In genomic region chr7:21767300-21767900, GRCh38 we compare ENCODE assay signal across 9 cellular contexts.
A peak's percentile ranks its signal among the peaks of the same experiment; 100 is the strongest.
DNase-seq lines count a peak whose midpoint lies in the region; ATAC-seq, FAIRE-seq and TF ChIP-seq lines count a peak whose summit lies in the region.
"Had no signal": no experiment of that assay in that cellular context is flagged by ENCODE, and none has a peak within 500 bp of the region (broad histone marks: within the 10 kb centered on the region; RNA-seq: fewer than 3 reads in every experiment).

No MANE protein-coding gene starts in this region.

- no peaks in the 10 kb centered on the region for H3K9me2 ChIP-seq in GM23338 (ENCODE audit: insufficient read depth)
- H3K9me2 ChIP-seq in OCI-LY7 (ENCODE audit: insufficient read depth, low read length): no peaks in the 10 kb centered on the region

- no peak overlapping the region for H3K4me3 ChIP-seq in GM23338
- no peak overlapping the region for H3K4me3 ChIP-seq in OCI-LY7 (ENCODE audit: low read depth, low read length, poor library complexity, severe bottlenecking)
- no peak overlapping the region for H3K4me3 ChIP-seq in brain microvascular endothelial cell (ENCODE audit: low read depth, low read length)
- H3K4me3 ChIP-seq in kidney (ENCODE audit: low read length in 2 of 2): no peak overlapping the region
- no peak overlapping the region for H3K4me3 ChIP-seq in upper lobe of right lung

- H3K9me3 ChIP-seq in OCI-LY7 (ENCODE audit: low read length): no peaks in the 10 kb centered on the region
- no peaks in the 10 kb centered on the region for H3K9me3 ChIP-seq in kidney (ENCODE audit: control insufficient read depth in 1 of 2, low read length in 2 of 2)
- H3K9me3 ChIP-seq in upper lobe of right lung: no peaks in the 10 kb centered on the region

- H3K27me3 Mint-ChIP-seq in GM23338 (ENCODE audit: insufficient read depth, low read depth, poor library complexity): peaks cover 5% of the 10 kb centered on the region

- H3K36me3 ChIP-seq in GM23338 (ENCODE audit: insufficient read depth) (no peaks in the 10 kb centered on the region), OCI-LY7 (ENCODE audit: insufficient read depth, low read length) (no peaks in the 10 kb centered on the region), brain microvascular endothelial cell (replicated peaks) (no peaks in the 10 kb centered on the region), kidney (ENCODE audit: control insufficient read depth in 1 of 2, insufficient read depth in 2 of 2, low read length in 2 of 2) (no peaks in the 10 kb centered on the region), upper lobe of right lung (no peaks in the 10 kb centered on the region)

- H3K4me3 Mint-ChIP-seq in GM23338: no peak overlapping the region

- H2AFZ ChIP-seq in GM23338 (no peak overlapping the region), OCI-LY7 (ENCODE audit: low read length) (no peak overlapping the region)

- H4K20me1 ChIP-seq in GM23338 (replicated peaks; ENCODE audit: insufficient read depth): no peaks in the 10 kb centered on the region
- no peaks in the 10 kb centered on the region for H4K20me1 ChIP-seq in OCI-LY7 (ENCODE audit: insufficient read depth, low read length)

- no TSS peak for BruUV-seq in OCI-LY7 (replicated peaks; lab: Mats Ljungman, UMichigan)

- no peak for FAIRE-seq in kidney (lab: Jason Lieb, UNC)
- FAIRE-seq: A204.1 had no signal

- H3K79me2 ChIP-seq in GM23338 (replicated peaks; ENCODE audit: insufficient read depth) (no peaks in the 10 kb centered on the region), OCI-LY7 (ENCODE audit: insufficient read depth, low read depth, low read length) (no peaks in the 10 kb centered on the region)

- H3K4me1 ChIP-seq in GM23338 (ENCODE audit: insufficient read depth) (peaks cover 21% of the 10 kb centered on the region), OCI-LY7 (ENCODE audit: insufficient read depth, low read length, poor library complexity, severe bottlenecking) (no peaks in the 10 kb centered on the region), kidney (ENCODE audit: control insufficient read depth in 1 of 2, insufficient read depth in 1 of 2, low read depth in 1 of 2, low read length in 2 of 2) (no peaks in the 10 kb centered on the region), upper lobe of right lung (no peaks in the 10 kb centered on the region)

- ATAC-seq in GM23338 (peak; percentile 88), upper lobe of right lung (peak; percentile 99)

- no peaks in the 10 kb centered on the region for H3K27me3 ChIP-seq in GM23338 (ENCODE audit: insufficient read depth)
- H3K27me3 ChIP-seq in brain microvascular endothelial cell (replicated peaks): no peaks in the 10 kb centered on the region
- H3K27me3 ChIP-seq in upper lobe of right lung: no peaks in the 10 kb centered on the region

- peak; percentile 4 for DNase-seq in DMS79 treated with DMSO at 0.1 percent for 48 hours (lab: John Stamatoyannopoulos, UW)
- no peak for DNase-seq in DMS79 (lab: John Stamatoyannopoulos, UW)
- peak; percentile 94 for DNase-seq in GM23338 (ENCODE audit: low spot score)
- peak; percentile 73 for DNase-seq in OCI-LY7 (ENCODE audit: low spot score)
- peak; percentile 70 for DNase-seq in brain microvascular endothelial cell
- no peak for DNase-seq in kidney
- DNase-seq in upper lobe of right lung: no peak

- intact Hi-C loops in OCI-LY7 (cut with micrococcal nuclease; ENCODE audit: unreplicated experiment) (loop anchor here (2.0 to 5.0 kb wide), 2 partner anchors 235 to 511 kb away; no protein-coding TSS in a partner anchor), kidney (cut with DNase I) (no loop called here), upper lobe of right lung (cut with DNase I) (no loop called here)

- H3K36me3 Mint-ChIP-seq in GM23338 (ENCODE audit: low read depth): no peaks in the 10 kb centered on the region

- H3K27ac ChIP-seq in GM23338 (ENCODE audit: low read depth) (no peak overlapping the region), OCI-LY7 (ENCODE audit: low read depth, low read length, poor library complexity, severe bottlenecking) (no peak overlapping the region), brain microvascular endothelial cell (no peak overlapping the region), kidney (ENCODE audit: low read depth in 2 of 2, low read length in 2 of 2) (no peak overlapping the region), upper lobe of right lung (no peak overlapping the region)

- 0 out of 2 replicates have a peak overlapping the region, but pooled peaks have one; percentile 57 for H3K27ac Mint-ChIP-seq in GM23338

- no peaks in the 10 kb centered on the region for H3K9me3 Mint-ChIP-seq in GM23338

- peak; percentile 96 to 99 for TF ChIP-seq CTCF in GM23338 (conservative IDR thresholded peaks at IDR 0.05; ENCODE audit: low read depth in 2 of 2)
- TF ChIP-seq CTCF in LNCAP (IDR thresholded peaks at IDR 0.05): peak; percentile 96
- peak; percentile 80 for TF ChIP-seq CTCF in OCI-LY7 (conservative IDR thresholded peaks at IDR 0.05; ENCODE audit: low read length)
- TF ChIP-seq CTCF in brain microvascular endothelial cell (IDR thresholded peaks at IDR 0.05; ENCODE audit: low read depth, low read length, missing control alignments): peak; percentile 74
- peak; percentile 46 for TF ChIP-seq CTCF in kidney (IDR thresholded peaks at IDR 0.05; ENCODE audit: borderline replicate concordance, extremely low read depth, insufficient read depth)
- TF ChIP-seq CTCF in upper lobe of right lung (IDR thresholded peaks at IDR 0.05): peak; percentile 57

- POLR2A ChIA-PET in OCI-LY7 (lab: Charles Lee): interaction anchor here (0.5 to 2.8 kb wide), 2 partner anchors 12 to 725 kb away, joined by 3 to 12 read pairs; no protein-coding TSS in a partner anchor

- in situ Hi-C loops in brain microvascular endothelial cell (cut with HindIII; ENCODE audit: low pct_ligation_motif_present, low sequenced_read_pairs): no loop called here

- H3F3A ChIP-seq in GM23338 (replicated peaks; ENCODE audit: low read depth): no peaks in the 10 kb centered on the region

- CTCF ChIA-PET in OCI-LY7 (lab: Charles Lee; ENCODE audit: unreplicated experiment): no interaction called here

- peaks cover 59% of the 10 kb centered on the region for H3K4me1 Mint-ChIP-seq in GM23338

- H3K4me2 ChIP-seq in GM23338 (no peak overlapping the region), OCI-LY7 (ENCODE audit: low read length) (no peak overlapping the region)

- no peak overlapping the region for H3K9ac ChIP-seq in kidney (ENCODE audit: low read length in 2 of 2)

TF ChIP-seq in GM23338, 12 proteins besides CTCF, POLR2A, EP300 and RAD21:
- TF ChIP-seq JUNB (IDR thresholded peaks at IDR 0.05; ENCODE audit: unreplicated experiment) (no peak), CREB1 (CRISPR knock-in tag; IDR thresholded peaks at IDR 0.05; ENCODE audit: low read depth) (peak; percentile 9; the same call in 1 of the 2 replicates)

Comparison
In these comparisons a context has a peak if more than half of its experiments do, and no peak if none do; other contexts are left out.
1. DNase-seq: peak in DMS79 treated with DMSO at 0.1 percent for 48 hours (single experiment), GM23338 (single experiment), OCI-LY7 (single experiment) and brain microvascular endothelial cell (single experiment); none in DMS79 (single experiment), kidney (single experiment) and upper lobe of right lung (single experiment).
2. CTCF ChIP-seq: peak in every context shown above with its lines; median percentile 98 in GM23338; 96 in LNCAP; 80 in OCI-LY7; 74 in brain microvascular endothelial cell; 57 in upper lobe of right lung; 46 in kidney.